ENCODE assay signal across 1 cellular context in genomic region chr14:68285421-68286179, GRCh38.
TF ChIP-seq lines count a peak whose summit lies in the region.

No MANE protein-coding gene starts in this region.

TF ChIP-seq in HepG2, 621 proteins besides CTCF, POLR2A, EP300 and RAD21 (continued from another document):
- TF ChIP-seq MLXIP (CRISPR knock-in tag; IDR thresholded peaks at IDR 0.05; ENCODE audit: borderline replicate concordance) (no peak), MTERF4 (CRISPR knock-in tag; IDR thresholded peaks at IDR 0.05) (no peak), ZNF136 (CRISPR knock-in tag; IDR thresholded peaks at IDR 0.05; ENCODE audit: low read depth) (no peak), GABPA (IDR thresholded peaks at IDR 0.05; ENCODE audit: low read depth, low read length) (no peak), GABPA (CRISPR knock-in tag; IDR thresholded peaks at IDR 0.05; ENCODE audit: low read depth) (no peak), ZNF776 (CRISPR knock-in tag; IDR thresholded peaks at IDR 0.05) (no peak), CERS6 (CRISPR knock-in tag; IDR thresholded peaks at IDR 0.05) (no peak), ZNF280B (CRISPR knock-in tag; IDR thresholded peaks at IDR 0.05; ENCODE audit: borderline replicate concordance) (no peak)
TF ChIP-seq in HepG2: peak in this region for 0.
